In the genomic region with DNA sequence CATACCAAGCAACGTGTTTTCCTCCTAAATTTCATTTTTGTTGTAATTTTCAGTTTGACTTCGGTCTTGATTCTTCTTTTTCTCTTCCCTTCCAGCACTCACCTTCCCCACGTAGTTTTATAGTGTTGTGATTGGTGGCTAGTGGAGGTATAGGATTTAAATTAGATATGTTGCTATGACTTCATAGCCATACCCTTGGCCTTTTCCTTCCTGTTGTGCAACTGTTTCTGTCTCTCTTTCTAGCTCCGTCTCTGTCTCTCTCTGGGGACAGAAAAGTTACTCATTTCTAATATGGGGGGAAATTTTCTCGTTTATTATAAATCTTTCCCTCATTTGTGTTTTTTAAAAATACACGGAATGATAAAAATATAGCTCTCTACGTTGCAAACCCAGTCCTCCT, we compare ENCODE assay signal across 29 cellular contexts. TPM values are rescaled to one million over a fixed set of nuclear protein-coding genes. Genes with fewer than 3 reads are reported as not detected.
A peak's percentile ranks its signal among the peaks of the same experiment; 100 is the strongest.
DNase-seq lines count a peak whose midpoint lies in the region; ATAC-seq and TF ChIP-seq lines count a peak whose summit lies in the region.
"Had no signal": no experiment of that assay in that cellular context is flagged by ENCODE, and none has a peak within 500 bp of the region (broad histone marks: within the 10 kb centered on the region; RNA-seq: fewer than 3 reads in every experiment).

No MANE protein-coding gene starts in this region.

- no peak overlapping the region for H3K4me3 Mint-ChIP-seq in activated T-helper 2 cell treated with anti-CD3 and anti-CD28 coated beads, Interferon-gamma antibody, Interleukin-2, Interleukin-4, amounts not matched to agents 10 μg/mL and 5 μg/mL and 100 μg/mL, durations not matched to agents 14 hours and 24 hours and 36 hours (ENCODE audit: low read depth)
- no peak overlapping the region for H3K4me3 Mint-ChIP-seq in CD4-positive, alpha-beta memory T cell
- H3K4me3 Mint-ChIP-seq: activated naive CD8-positive, alpha-beta T cell treated with anti-CD3 and anti-CD28 coated beads, Interleukin-2, amount 10 ng/mL, durations not matched to agents 7 days and 5 days; GM23338; neural crest cell had no signal

- POLR2A ChIA-PET in CD4-positive, alpha-beta memory T cell (lab: Charles Lee; ENCODE audit: partially characterized antibody), result interaction anchor here (0.6 kb wide), 1 partner anchor 23 kb away, joined by 3 read pairs; no protein-coding TSS in a partner anchor

- no peaks in the 10 kb centered on the region for H3K27me3 ChIP-seq in BLaER1
- no peaks in the 10 kb centered on the region for H3K27me3 ChIP-seq in CD4-positive, alpha-beta memory T cell (ENCODE audit: insufficient read depth, low read length)
- no peaks in the 10 kb centered on the region for H3K27me3 ChIP-seq in right lobe of liver
- H3K27me3 ChIP-seq: ascending aorta, colonic mucosa, MG63, pancreas, upper lobe of left lung had no signal

- H3K4me1 Mint-ChIP-seq in activated T-helper 2 cell treated with anti-CD3 and anti-CD28 coated beads, Interferon-gamma antibody, Interleukin-2, Interleukin-4, amounts not matched to agents 10 μg/mL and 5 μg/mL and 100 μg/mL, durations not matched to agents 14 hours and 24 hours and 36 hours (ENCODE audit: low read depth), result peaks cover 4% of the 10 kb centered on the region
- H3K4me1 Mint-ChIP-seq in CD4-positive, alpha-beta memory T cell, result no peaks in the 10 kb centered on the region
- H3K4me1 Mint-ChIP-seq: GM23338, neural crest cell had no signal

- TF ChIP-seq POLR2A in NB4 (IDR thresholded peaks at IDR 0.05; ENCODE audit: extremely low read depth, insufficient read length), result no peak
- no peak for TF ChIP-seq POLR2A in right lobe of liver (IDR thresholded peaks at IDR 0.05)

- CTCF ChIA-PET in CD4-positive, alpha-beta memory T cell (lab: Charles Lee; ENCODE audit: partially characterized antibody), result interaction anchor here (1.2 kb wide), 1 partner anchor 20 kb away, joined by 3 read pairs; a partner anchor contains a TSS

- H3K9me3 Mint-ChIP-seq in activated T-helper 2 cell treated with anti-CD3 and anti-CD28 coated beads, Interferon-gamma antibody, Interleukin-2, Interleukin-4, amounts not matched to agents 10 μg/mL and 5 μg/mL and 100 μg/mL, durations not matched to agents 14 hours and 24 hours and 36 hours, result no peaks in the 10 kb centered on the region
- H3K9me3 Mint-ChIP-seq in CD4-positive, alpha-beta memory T cell, result no peaks in the 10 kb centered on the region
- H3K9me3 Mint-ChIP-seq: activated naive CD8-positive, alpha-beta T cell treated with anti-CD3 and anti-CD28 coated beads, Interleukin-2, amount 10 ng/mL, durations not matched to agents 7 days and 5 days; GM23338; neural crest cell had no signal

- H3K4me1 ChIP-seq in BLaER1 (peaks cover 9% of the 10 kb centered on the region), right lobe of liver (peaks cover 0 to 19% (median 4%) of the 10 kb centered on the region in 4 donors)
- H3K4me1 ChIP-seq in CD4-positive, alpha-beta memory T cell (ENCODE audit: insufficient read depth, low read length), result no peaks in the 10 kb centered on the region
- H3K4me1 ChIP-seq: ascending aorta, colonic mucosa, pancreas had no signal

- in situ Hi-C loops in GM13976 (cut with MboI; ENCODE audit: low sequenced_read_pairs, unreplicated experiment), result no loop called here

- peak overlapping the region; percentile 21 for H3K27ac Mint-ChIP-seq in activated T-helper 2 cell treated with anti-CD3 and anti-CD28 coated beads, Interferon-gamma antibody, Interleukin-2, Interleukin-4, amounts not matched to agents 10 μg/mL and 5 μg/mL and 100 μg/mL, durations not matched to agents 14 hours and 24 hours and 36 hours
- H3K27ac Mint-ChIP-seq in CD4-positive, alpha-beta memory T cell, result peak overlapping the region in 3 of 7 donors; percentile 4 to 72 (median 25)
- H3K27ac Mint-ChIP-seq: activated naive CD8-positive, alpha-beta T cell treated with anti-CD3 and anti-CD28 coated beads, Interleukin-2, amount 10 ng/mL, durations not matched to agents 7 days and 5 days; GM23338 had no signal

- intact Hi-C loops in activated T-helper 2 cell treated with anti-CD3 and anti-CD28 coated beads, Interferon-gamma antibody, Interleukin-2, Interleukin-4, amounts not matched to agents 10 μg/mL and 5 μg/mL and 100 μg/mL, durations not matched to agents 14 hours and 24 hours and 36 hours (cut with micrococcal nuclease), result no loop called here
- intact Hi-C loops in CD4-positive, alpha-beta memory T cell (cut with micrococcal nuclease), result no loop called here
- intact Hi-C loops in right lobe of liver (cut with DNase I), result no loop called here

- TF ChIP-seq CTCF in GM13976 (IDR thresholded peaks at IDR 0.05; ENCODE audit: borderline replicate concordance, control extremely low read depth, extremely low read depth, insufficient read depth, missing control alignments) (no peak), NB4 (IDR thresholded peaks at IDR 0.05; ENCODE audit: low read depth, low read length) (no peak), right lobe of liver (IDR thresholded peaks at IDR 0.05) (no peak)

- peak overlapping the region; percentile 20 for H3K4me2 ChIP-seq in BLaER1
- H3K4me2 ChIP-seq: GM23338 had no signal

- H3K36me3 ChIP-seq in BLaER1 (peaks cover 88% of the 10 kb centered on the region), right lobe of liver (peaks cover 0 to 23% (median 6%) of the 10 kb centered on the region in 4 donors)
- peaks cover 34% of the 10 kb centered on the region for H3K36me3 ChIP-seq in CD4-positive, alpha-beta memory T cell (ENCODE audit: insufficient read depth, low read length)
- H3K36me3 ChIP-seq: colonic mucosa had no signal

- H3K27ac ChIP-seq in BLaER1, result no peak overlapping the region
- H3K27ac ChIP-seq in CD4-positive, alpha-beta memory T cell (ENCODE audit: low read depth, low read length), result no peak overlapping the region
- H3K27ac ChIP-seq in right lobe of liver, result no peak overlapping the region
- H3K27ac ChIP-seq: ascending aorta, colonic mucosa, pancreas, skin epidermis, upper lobe of left lung had no signal

- DNase-seq in GM13976 (ENCODE audit: low spot score) (peak; percentile 38), NB4 (ENCODE audit: low read depth) (peak; percentile 42), RKO (ENCODE audit: low spot score) (no peak), right lobe of liver (no peak), NCI-H2081 (lab: John Stamatoyannopoulos, UW) (no peak)
- DNase-seq in activated T-helper 2 cell treated with anti-CD3 and anti-CD28 coated beads, Interferon-gamma antibody, Interleukin-2, Interleukin-4, amounts not matched to agents 10 μg/mL and 5 μg/mL and 100 μg/mL, durations not matched to agents 14 hours and 24 hours and 36 hours (ENCODE audit: low spot score), result no peak
- no peak for DNase-seq in CD4-positive, alpha-beta memory T cell
- DNase-seq: activated CD4-positive, alpha-beta T cell treated with anti-CD3 and anti-CD28 coated beads for 4 hours; activated effector memory CD4-positive, alpha-beta T cell treated with anti-CD3 and anti-CD28 coated beads, Interleukin-2, amount 50 U/mL, for 16 hours; activated naive CD8-positive, alpha-beta T cell treated with anti-CD3 and anti-CD28 coated beads, Interleukin-2, amount 10 ng/mL, durations not matched to agents 7 days and 5 days; C1 segment of cervical spinal cord; Calu3; colonic mucosa; DMS79; effector CD4-positive, alpha-beta T cell; KBM-7; MG63; NCI-H146; NCI-H446; NCI-H748 treated with DMSO at 0.1 percent for 48 hours; OCI-M1; pancreas; stimulated activated naive CD4-positive, alpha-beta T cell; upper lobe of left lung had no signal

- H4K20me1 ChIP-seq in BLaER1, result no peaks in the 10 kb centered on the region

- H3K27me3 Mint-ChIP-seq in activated T-helper 2 cell treated with anti-CD3 and anti-CD28 coated beads, Interferon-gamma antibody, Interleukin-2, Interleukin-4, amounts not matched to agents 10 μg/mL and 5 μg/mL and 100 μg/mL, durations not matched to agents 14 hours and 24 hours and 36 hours (ENCODE audit: low read depth), result no peaks in the 10 kb centered on the region
- no peaks in the 10 kb centered on the region for H3K27me3 Mint-ChIP-seq in CD4-positive, alpha-beta memory T cell
- H3K27me3 Mint-ChIP-seq: activated naive CD8-positive, alpha-beta T cell treated with anti-CD3 and anti-CD28 coated beads, Interleukin-2, amount 10 ng/mL, durations not matched to agents 7 days and 5 days had no signal

- H3K4me3 ChIP-seq in BLaER1 (no peak overlapping the region), NB4 (ENCODE audit: low read depth, low read length) (no peak overlapping the region), right lobe of liver (no peak overlapping the region)
- H3K4me3 ChIP-seq in CD4-positive, alpha-beta memory T cell (ENCODE audit: low read length in 2 of 2), result no peak overlapping the region
- H3K4me3 ChIP-seq: ascending aorta, colonic mucosa, GM23338, MG63, pancreas, skin epidermis, upper lobe of left lung had no signal

- ATAC-seq in right lobe of liver, result no peak
- ATAC-seq: GM23338, pancreas had no signal

- no peak overlapping the region for H3K9ac ChIP-seq in BLaER1

- peaks cover 60% of the 10 kb centered on the region for H3K36me3 Mint-ChIP-seq in activated T-helper 2 cell treated with anti-CD3 and anti-CD28 coated beads, Interferon-gamma antibody, Interleukin-2, Interleukin-4, amounts not matched to agents 10 μg/mL and 5 μg/mL and 100 μg/mL, durations not matched to agents 14 hours and 24 hours and 36 hours (ENCODE audit: low read depth)
- H3K36me3 Mint-ChIP-seq in CD4-positive, alpha-beta memory T cell, result peaks cover 43 to 51% of the 10 kb centered on the region in 2 donors

- 66% methylated on average over 7 of the region's 7 CpGs for WGBS in right lobe of liver (ENCODE audit: insufficient coverage, low coverage, low lambda C conversion rate, missing lambda C conversion rate)

- H3K9me3 ChIP-seq in BLaER1, result no peaks in the 10 kb centered on the region
- H3K9me3 ChIP-seq in CD4-positive, alpha-beta memory T cell (ENCODE audit: control insufficient read depth in 1 of 2, low read length in 2 of 2), result no peaks in the 10 kb centered on the region
- no peaks in the 10 kb centered on the region for H3K9me3 ChIP-seq in right lobe of liver
- H3K9me3 ChIP-seq: ascending aorta, colonic mucosa, MG63, pancreas, upper lobe of left lung had no signal

RNA-seq across cellular contexts. Expression of a gene that starts 20.6 kb away (rescaled TPM):
- total RNA-seq in activated T-helper 2 cell treated with anti-CD3 and anti-CD28 coated beads, Interferon-gamma antibody, Interleukin-2, Interleukin-4, amounts not matched to agents 10 μg/mL and 5 μg/mL and 100 μg/mL, durations not matched to agents 14 hours and 24 hours and 36 hours, result 36.0 and 40.5 TPM in 2 replicates
- total RNA-seq in CD4-positive, alpha-beta memory T cell, result 10 to 100 TPM; 33.4 to 33.9 TPM
- 1 to 10 TPM; 9.2 TPM for polyA plus RNA-seq in CD4-positive, alpha-beta memory T cell
- total RNA-seq in right lobe of liver, result 10 to 100 TPM; 19.0 to 41.8 (median 30.2) TPM

RNA-seq across cellular contexts. Expression of a gene that starts 49.0 kb away (rescaled TPM):
- 53.9 and 56.9 TPM in 2 replicates for total RNA-seq in activated T-helper 2 cell treated with anti-CD3 and anti-CD28 coated beads, Interferon-gamma antibody, Interleukin-2, Interleukin-4, amounts not matched to agents 10 μg/mL and 5 μg/mL and 100 μg/mL, durations not matched to agents 14 hours and 24 hours and 36 hours
- 10 to 100 TPM; 42.8 to 52.0 TPM for total RNA-seq in CD4-positive, alpha-beta memory T cell
- 10 to 100 TPM; 14.4 to 23.0 TPM for polyA plus RNA-seq in CD4-positive, alpha-beta memory T cell
- 10 to 100 TPM; 20.8 to 30.9 (median 28.2) TPM for total RNA-seq in right lobe of liver

Comparison
In these comparisons a context has a peak if more than half of its experiments do, and no peak if none do; other contexts are left out.
1. DNase-seq: peak in GM13976 (single experiment) and NB4 (single experiment); none in activated T-helper 2 cell treated with anti-CD3 and anti-CD28 coated beads, Interferon-gamma antibody, Interleukin-2, Interleukin-4, amounts not matched to agents 10 μg/mL and 5 μg/mL and 100 μg/mL, durations not matched to agents 14 hours and 24 hours and 36 hours (single experiment), RKO (single experiment), CD4-positive, alpha-beta memory T cell (0 of 5), right lobe of liver (0 of 3) and NCI-H2081 (0 of 2).